ENCODE assay signal across 8 cellular contexts in genomic region chr14:102314242-102315011, GRCh38. TPM values are rescaled to one million over a fixed set of nuclear protein-coding genes. Genes with fewer than 3 reads are reported as not detected.
A peak's percentile ranks its signal among the peaks of the same experiment; 100 is the strongest.
DNase-seq lines count a peak whose midpoint lies in the region; ATAC-seq and TF ChIP-seq lines count a peak whose summit lies in the region.

No MANE protein-coding gene starts in this region.

- H3K36me3 Mint-ChIP-seq in CD4-positive, alpha-beta T cell (ENCODE audit: low read depth) = peaks cover 32% of the 10 kb centered on the region

- H3K27me3 Mint-ChIP-seq in CD4-positive, alpha-beta T cell = peaks cover 11% of the 10 kb centered on the region

- H3K9me3 Mint-ChIP-seq in CD4-positive, alpha-beta T cell = no peaks in the 10 kb centered on the region

- peak; percentile 68 for ATAC-seq in CD4-positive, alpha-beta T cell (ENCODE audit: poor library complexity)
- ATAC-seq in GM19397 (IDR thresholded peaks at IDR 0.05; ENCODE audit: unreplicated experiment) (peak; percentile 62), esophagus mucosa (peak; percentile 78)

- peak; percentile 65 to 84 (median 74) for DNase-seq in CD4-positive, alpha-beta T cell
- DNase-seq in HL-60 (ENCODE audit: low read depth in 1 of 2, low spot score in 1 of 2) (peak; percentile 76 to 85), NT2/D1 (ENCODE audit: low read depth, low spot score) (no peak), activated T-cell treated with anti-CD3 and anti-CD28 coated beads for 4 hours (peak; percentile 71)
- DNase-seq in stimulated activated CD8-positive, alpha-beta memory T cell treated with anti-CD3 and anti-CD28 coated beads, Interleukin-4, amount 100 ng/mL, for 4 hours (ENCODE audit: low read depth in 2 of 2, low spot score in 1 of 2) = peak; percentile 59 to 63

- no peaks in the 10 kb centered on the region for H3K36me3 ChIP-seq in NT2/D1 (ENCODE audit: insufficient read depth, insufficient read length, low read length)
- no peaks in the 10 kb centered on the region for H3K36me3 ChIP-seq in muscle layer of colon (ENCODE audit: insufficient read depth, low read length)

- POLR2A ChIA-PET in CD4-positive, alpha-beta T cell (lab: Charles Lee) = interaction anchor here (0.7 to 1.3 kb wide), 4 partner anchors 10 to 608 kb away, joined by 3 to 12 read pairs (median 4); partner anchors contain the start of gene MOK

- TF ChIP-seq CTCF in CD4-positive, alpha-beta T cell (IDR thresholded peaks at IDR 0.05) = peak; percentile 92
- peak; percentile 81 for TF ChIP-seq CTCF in HL-60 (IDR thresholded peaks at IDR 0.05; ENCODE audit: insufficient read depth, low read length)

- intact Hi-C loops in CD4-positive, alpha-beta T cell (cut with DNase I, micrococcal nuclease) = loop anchor here (1.0 to 10.0 kb wide), 8 partner anchors 9 to 607 kb away; partner anchors contain the start of genes MOK (in 1 of the 2), PPP2R5C (in 1 of the 2) and WDR20 (in 1 of the 2)

- H3K27ac ChIP-seq in CD4-positive, alpha-beta T cell (ENCODE audit: low read depth, low read length) = no peak overlapping the region
- H3K27ac ChIP-seq in HL-60 (replicated peaks) (no peak overlapping the region), muscle layer of colon (ENCODE audit: low read depth, low read length) (peak overlapping the region; percentile 5)

- H3K4me3 ChIP-seq in HL-60 (replicated peaks; ENCODE audit: insufficient read depth, low read length) (peak overlapping the region; percentile 66), NT2/D1 (ENCODE audit: insufficient read length, low read depth) (peak overlapping the region; percentile 51), muscle layer of colon (ENCODE audit: low read depth in 1 of 2, low read length in 2 of 2) (peak overlapping the region; percentile 44 to 62)

- no peaks in the 10 kb centered on the region for H3K4me1 ChIP-seq in NT2/D1 (ENCODE audit: insufficient read depth, insufficient read length)
- H3K4me1 ChIP-seq in muscle layer of colon (ENCODE audit: insufficient read depth, low read length) = peaks cover 18% of the 10 kb centered on the region

- peak overlapping the region; percentile 92 for H3K4me3 Mint-ChIP-seq in CD4-positive, alpha-beta T cell

- peak overlapping the region; percentile 80 for H3K27ac Mint-ChIP-seq in CD4-positive, alpha-beta T cell

- no peaks in the 10 kb centered on the region for H3K27me3 ChIP-seq in CD4-positive, alpha-beta T cell (ENCODE audit: control insufficient read depth, insufficient read depth, low read length)
- no peaks in the 10 kb centered on the region for H3K27me3 ChIP-seq in HL-60 (ENCODE audit: insufficient read depth, poor library complexity, severe bottlenecking)
- H3K27me3 ChIP-seq in NT2/D1 (ENCODE audit: insufficient read depth, insufficient read length) = no peaks in the 10 kb centered on the region
- H3K27me3 ChIP-seq in muscle layer of colon (ENCODE audit: control insufficient read depth in 1 of 2, insufficient read depth in 2 of 2, low read length in 2 of 2) = no peaks in the 10 kb centered on the region

- peaks cover 46% of the 10 kb centered on the region for H3K4me1 Mint-ChIP-seq in CD4-positive, alpha-beta T cell (ENCODE audit: low read depth)

- CTCF ChIA-PET in CD4-positive, alpha-beta T cell (lab: Charles Lee) = interaction anchor here (0.5 to 2.4 kb wide), 21 partner anchors 9 to 790 kb away, joined by 3 to 32 read pairs (median 3); partner anchors contain the start of gene MOK

- no peaks in the 10 kb centered on the region for H3K9me3 ChIP-seq in CD4-positive, alpha-beta T cell (ENCODE audit: control insufficient read depth, low read length)
- H3K9me3 ChIP-seq in NT2/D1 (ENCODE audit: insufficient read depth, low read length) (no peaks in the 10 kb centered on the region), muscle layer of colon (ENCODE audit: low read length) (no peaks in the 10 kb centered on the region)

- H3K9ac ChIP-seq in NT2/D1 (ENCODE audit: insufficient read length, low read depth) (peak overlapping the region; percentile 72), muscle layer of colon (ENCODE audit: low read length) (peak overlapping the region; percentile 39)

RNA-seq across cellular contexts. Expression of gene ZNF839, which starts 5.1 kb away (rescaled TPM):
- total RNA-seq in CD4-positive, alpha-beta T cell = 10 to 100 TPM; 25.4 to 28.1 TPM
- 6.1 TPM for total RNA-seq in esophagus mucosa

RNA-seq across cellular contexts. Expression of gene MOK, which starts 9.5 kb away (rescaled TPM):
- total RNA-seq in CD4-positive, alpha-beta T cell = 1 to 10 TPM; 2.3 to 2.5 TPM
- 3.5 TPM for total RNA-seq in esophagus mucosa

RNA-seq across cellular contexts. Expression of gene CINP, which starts 48.3 kb away (rescaled TPM):
- 10 to 100 TPM; 12.6 to 14.5 TPM for total RNA-seq in CD4-positive, alpha-beta T cell
- 29.6 TPM for total RNA-seq in esophagus mucosa

RNA-seq across cellular contexts. Expression of gene TECPR2, which starts 48.3 kb away (rescaled TPM):
- 1 to 10 TPM; 5.0 to 5.4 TPM for total RNA-seq in CD4-positive, alpha-beta T cell
- total RNA-seq in esophagus mucosa = 10.9 TPM
